8 cellular contexts compared by ENCODE assay signal in genomic region chr9:104386425-104387069, GRCh38.
DNase-seq lines count a peak whose midpoint lies in the region; ATAC-seq, FAIRE-seq and TF ChIP-seq lines count a peak whose summit lies in the region.

No MANE protein-coding gene starts in this region.

- intact Hi-C loops in Caco-2 (cut with micrococcal nuclease; ENCODE audit: unreplicated experiment) (loop anchor here (1.0 kb wide), 5 partner anchors 83 to 360 kb away; no protein-coding TSS in a partner anchor), pancreas (cut with DNase I) (loop anchor here in 2 of 3 donors (5.0 to 10.0 kb wide), 2 partner anchors 209 to 212 kb away; no protein-coding TSS in a partner anchor)

- ATAC-seq in GM19395 (IDR thresholded peaks at IDR 0.05; ENCODE audit: unreplicated experiment) (peak; percentile 82), pancreas (peak; percentile 92 to 99 (median 94)), esophagus mucosa (no peak)

- 0 out of 2 replicates have a peak, but pooled peaks cover 7% of the 10 kb centered on the region for H3K4me1 ChIP-seq in Caco-2
- H3K4me1 ChIP-seq in pancreas = peaks cover 0 to 9% (median 3%) of the 10 kb centered on the region in 3 donors

- H3K4me3 ChIP-seq in Caco-2 (ENCODE audit: low read depth, low read length) (no peak overlapping the region), pancreas (no peak overlapping the region)

- H3K4me3 Mint-ChIP-seq in Caco-2 (ENCODE audit: unreplicated experiment) = no peak overlapping the region

- no peaks in the 10 kb centered on the region for H3K27me3 ChIP-seq in Caco-2 (replicated peaks; ENCODE audit: control insufficient read depth, insufficient read depth, low read length)
- H3K27me3 ChIP-seq in pancreas = no peaks in the 10 kb centered on the region

- no peak overlapping the region for H3K27ac Mint-ChIP-seq in Caco-2 (ENCODE audit: unreplicated experiment)

- H3K27ac ChIP-seq in pancreas = no peak overlapping the region

- H3K4me1 Mint-ChIP-seq in Caco-2 (ENCODE audit: low read depth, unreplicated experiment) = no peaks in the 10 kb centered on the region

- CTCF ChIA-PET in Caco-2 (lab: Charles Lee) = interaction anchor here (0.7 to 2.3 kb wide), 3 partner anchors 210 to 597 kb away, joined by 3 to 11 read pairs (median 5); partner anchors contain the start of gene NIPSNAP3A

- peaks cover 9% of the 10 kb centered on the region for H3K27me3 Mint-ChIP-seq in Caco-2 (ENCODE audit: insufficient read depth, unreplicated experiment)

- H3K9me3 Mint-ChIP-seq in Caco-2 (ENCODE audit: unreplicated experiment) = no peaks in the 10 kb centered on the region

- no peaks in the 10 kb centered on the region for H3K36me3 Mint-ChIP-seq in Caco-2 (ENCODE audit: insufficient read depth, unreplicated experiment)

- no TSS peak for BruUV-seq in Caco-2 (replicated peaks; lab: Mats Ljungman, UMichigan)

- DNase-seq in Caco-2 (peak in 1 of 2 experiments; percentile 11), HT1080 (ENCODE audit: low read depth) (peak; percentile 46), NCI-H82 treated with DMSO at 0.1 percent for 48 hours (lab: John Stamatoyannopoulos, UW; ENCODE audit: unreplicated experiment) (peak; percentile 66), pancreas (no peak), GF-D8 (lab: John Stamatoyannopoulos, UW) (no peak)

- H3K36me3 ChIP-seq in Caco-2 (ENCODE audit: control insufficient read depth, insufficient read depth, low read length) (no peaks in the 10 kb centered on the region), pancreas (no peaks in the 10 kb centered on the region)

- POLR2A ChIA-PET in Caco-2 (lab: Charles Lee) = no interaction called here

- H3K9me3 ChIP-seq in Caco-2 (no peaks in the 10 kb centered on the region), pancreas (no peaks in the 10 kb centered on the region)

- FAIRE-seq in endometrium (lab: Jason Lieb, UNC) (peak; percentile 64), pancreas (lab: Jason Lieb, UNC) (no peak)

- WGBS in pancreas, 2 donors = 0 to 3% methylated on average over 1 of the region's 1 CpG

- TF ChIP-seq CTCF in Caco-2 (IDR thresholded peaks at IDR 0.05; ENCODE audit: insufficient read depth in 1 of 2, low read depth in 1 of 2, low read length in 1 of 2, severe bottlenecking in 1 of 2, unreplicated experiment in 1 of 2) (peak; percentile 58 to 66), pancreas (IDR thresholded peaks at IDR 0.05) (peak; percentile 34 to 65 (median 55))

Comparison
In these comparisons a context has a peak if more than half of its experiments do, and no peak if none do; other contexts are left out.
1. DNase-seq: peak in HT1080 (single experiment) and NCI-H82 treated with DMSO at 0.1 percent for 48 hours (single experiment); none in pancreas (0 of 6) and GF-D8 (single experiment).